In genomic region chr1:64663654-64664053, GRCh38 we compare ENCODE assay signal across 1 cellular context.
TF ChIP-seq lines count a peak whose summit lies in the region.

No MANE protein-coding gene starts in this region.

TF ChIP-seq in K562, 482 proteins besides CTCF, POLR2A, EP300 and RAD21 (continued from another document):
- TF ChIP-seq TFAP4 (CRISPR knock-in tag; IDR thresholded peaks at IDR 0.05; ENCODE audit: borderline replicate concordance), result peak; percentile 47; the same call in 1 of the 2 replicates
- TF ChIP-seq POLR2AphosphoS2 (IDR thresholded peaks at IDR 0.05; ENCODE audit: low read length), result no peak
- TF ChIP-seq PTTG1 (tag; IDR thresholded peaks at IDR 0.05; ENCODE audit: low read depth), result no peak
- no peak for TF ChIP-seq HMGN3 (IDR thresholded peaks at IDR 0.05; ENCODE audit: borderline replicate concordance, extremely low read depth, insufficient read length, low read depth, low read length)
- peak; percentile 45; the same call in 1 of the 2 replicates for TF ChIP-seq SMC3 (conservative IDR thresholded peaks at IDR 0.05; ENCODE audit: insufficient read depth, low read depth, low read length)
- no peak for TF ChIP-seq MAFF (IDR thresholded peaks at IDR 0.05; ENCODE audit: low read length)
